ENCODE assay signal across 9 cellular contexts in genomic region chr11:8959546-8960166, GRCh38. TPM values are rescaled to one million over a fixed set of nuclear protein-coding genes. Genes with fewer than 3 reads are reported as not detected.
DNase-seq lines count a peak whose midpoint lies in the region; ATAC-seq and TF ChIP-seq lines count a peak whose summit lies in the region.
"Had no signal": no experiment of that assay in that cellular context is flagged by ENCODE, and none has a peak within 500 bp of the region (broad histone marks: within the 10 kb centered on the region; RNA-seq: fewer than 3 reads in every experiment).

No MANE protein-coding gene starts in this region.

- peaks cover 25 to 45% (median 34%) of the 10 kb centered on the region in 4 donors for H3K4me1 Mint-ChIP-seq in CD4-positive, alpha-beta memory T cell
- peaks cover 35% of the 10 kb centered on the region for H3K4me1 Mint-ChIP-seq in activated naive CD4-positive, alpha-beta T cell treated with anti-CD3 and anti-CD28 coated beads, Interleukin-2, amount 50 U/mL, for 24 hours

- peak overlapping the region in 3 of 7 donors; percentile 8 to 32 (median 8) for H3K27ac Mint-ChIP-seq in CD4-positive, alpha-beta memory T cell
- H3K27ac Mint-ChIP-seq in activated naive CD4-positive, alpha-beta T cell treated with anti-CD3 and anti-CD28 coated beads, Interleukin-2, amount 50 U/mL, for 24 hours: no peak overlapping the region

- no peaks in the 10 kb centered on the region for H3K9me3 ChIP-seq in CD4-positive, alpha-beta memory T cell (ENCODE audit: control insufficient read depth in 1 of 2, low read length in 2 of 2)
- H3K9me3 ChIP-seq in sigmoid colon: no peaks in the 10 kb centered on the region

- DNase-seq in CD4-positive, alpha-beta memory T cell: peak; percentile 19 to 40 (median 30)
- DNase-seq in GM13977 (ENCODE audit: low spot score) (peak; percentile 85), NCI-H446 treated with DMSO at 0.1 percent for 48 hours (lab: John Stamatoyannopoulos, UW) (peak; percentile 40), left ventricle myocardium superior (no peak), sigmoid colon (no peak)

- no peak overlapping the region for H3K4me3 ChIP-seq in CD4-positive, alpha-beta memory T cell (ENCODE audit: low read length in 2 of 2)
- no peak overlapping the region for H3K4me3 ChIP-seq in sigmoid colon

- CTCF ChIA-PET in CD4-positive, alpha-beta memory T cell (lab: Charles Lee; ENCODE audit: partially characterized antibody): interaction anchor here (0.6 to 4.1 kb wide), 19 partner anchors 11 to 729 kb away, joined by 3 to 56 read pairs (median 4); partner anchors contain the start of genes AKIP1, ASCL3, NRIP3 and ZNF143

- H3K27me3 Mint-ChIP-seq in CD4-positive, alpha-beta memory T cell: no peaks in the 10 kb centered on the region
- no peaks in the 10 kb centered on the region for H3K27me3 Mint-ChIP-seq in activated naive CD4-positive, alpha-beta T cell treated with anti-CD3 and anti-CD28 coated beads, Interleukin-2, amount 50 U/mL, for 24 hours

- POLR2A ChIA-PET in CD4-positive, alpha-beta memory T cell (lab: Charles Lee; ENCODE audit: partially characterized antibody): interaction anchor here (1.4 to 2.3 kb wide), 4 partner anchors 45 to 501 kb away, joined by 5 to 12 read pairs (median 8); partner anchors contain the start of genes AKIP1, RPL27A, TRIM66 and ZNF143

- TF ChIP-seq CTCF in GM13977 (IDR thresholded peaks at IDR 0.05; ENCODE audit: extremely low read depth, insufficient read depth, missing control alignments) (peak; percentile 66), sigmoid colon (IDR thresholded peaks at IDR 0.05) (peak; percentile 42 to 61 (median 58))

- H3K4me1 ChIP-seq in CD4-positive, alpha-beta memory T cell (ENCODE audit: insufficient read depth, low read length): peaks cover 25% of the 10 kb centered on the region
- peaks cover 0 to 36% (median 33%) of the 10 kb centered on the region in 4 donors for H3K4me1 ChIP-seq in sigmoid colon

- TF ChIP-seq POLR2A in sigmoid colon (IDR thresholded peaks at IDR 0.05) (no peak), GM18505 (IDR thresholded peaks at IDR 0.05; ENCODE audit: borderline replicate concordance, extremely low read depth, insufficient read depth, insufficient read length) (no peak)

- in situ Hi-C loops in GM13977 (cut with MboI; ENCODE audit: low pct_unique_long_range_greater_than_20kb, low sequenced_read_pairs, unreplicated experiment): no loop called here

- ATAC-seq in HG03066 (IDR thresholded peaks at IDR 0.05; ENCODE audit: low read depth, unreplicated experiment) (peak; percentile 45), left ventricle myocardium superior (peak; percentile 11), GM18505 (IDR thresholded peaks at IDR 0.05; ENCODE audit: unreplicated experiment) (no peak)

- peaks cover 5% of the 10 kb centered on the region for H3K36me3 ChIP-seq in CD4-positive, alpha-beta memory T cell (ENCODE audit: insufficient read depth, low read length)
- peaks cover 0 to 22% (median 10%) of the 10 kb centered on the region in 4 donors for H3K36me3 ChIP-seq in sigmoid colon

- WGBS in sigmoid colon, 2 donors: 4 to 41% methylated on average over 2 of the region's 2 CpGs

- H3K27ac ChIP-seq in CD4-positive, alpha-beta memory T cell (ENCODE audit: low read depth, low read length): no peak overlapping the region
- H3K27ac ChIP-seq in sigmoid colon: peak overlapping the region; percentile 71 to 79 (median 74)

- H3K4me3 Mint-ChIP-seq in CD4-positive, alpha-beta memory T cell: peak overlapping the region in 1 of 8 donors; percentile 61
- peak overlapping the region; percentile 36 for H3K4me3 Mint-ChIP-seq in activated naive CD4-positive, alpha-beta T cell treated with anti-CD3 and anti-CD28 coated beads, Interleukin-2, amount 50 U/mL, for 24 hours

- intact Hi-C loops in CD4-positive, alpha-beta memory T cell (cut with micrococcal nuclease): loop anchor here (1.0 to 5.0 kb wide), 3 partner anchors 45 to 653 kb away; partner anchors contain the start of gene TMEM41B
- intact Hi-C loops in left ventricle myocardium superior (cut with micrococcal nuclease) (no loop called here), sigmoid colon (cut with DNase I) (loop anchor here (2.0 to 5.0 kb wide), 5 partner anchors 41 to 277 kb away; partner anchors contain the start of genes AKIP1, RPL27A and TRIM66)

- peaks cover 6 to 36% of the 10 kb centered on the region in 2 donors for H3K36me3 Mint-ChIP-seq in CD4-positive, alpha-beta memory T cell
- H3K36me3 Mint-ChIP-seq in activated naive CD4-positive, alpha-beta T cell treated with anti-CD3 and anti-CD28 coated beads, Interleukin-2, amount 50 U/mL, for 24 hours: peaks cover 6% of the 10 kb centered on the region

- TF ChIP-seq EP300 in sigmoid colon (IDR thresholded peaks at IDR 0.05): no peak

- H3K27me3 ChIP-seq in CD4-positive, alpha-beta memory T cell (ENCODE audit: insufficient read depth, low read length): no peaks in the 10 kb centered on the region
- H3K27me3 ChIP-seq in sigmoid colon: no peaks in the 10 kb centered on the region

- H3K9me3 Mint-ChIP-seq in CD4-positive, alpha-beta memory T cell: no peaks in the 10 kb centered on the region
- no peaks in the 10 kb centered on the region for H3K9me3 Mint-ChIP-seq in activated naive CD4-positive, alpha-beta T cell treated with anti-CD3 and anti-CD28 coated beads, Interleukin-2, amount 50 U/mL, for 24 hours

RNA-seq across cellular contexts. Expression of gene TMEM9B, which starts 4.6 kb away (rescaled TPM):
- total RNA-seq in CD4-positive, alpha-beta memory T cell: 10 to 100 TPM; 36.8 to 38.9 TPM
- 100 to 1,000 TPM in 1 of 2 donors, 10 to 100 TPM in 1; 97.6 to 164 TPM for polyA plus RNA-seq in CD4-positive, alpha-beta memory T cell
- total RNA-seq in left ventricle myocardium superior: 43.5 TPM
- 10 to 100 TPM; 13.3 to 24.3 (median 20.1) TPM for total RNA-seq in sigmoid colon
- 10 to 100 TPM; 48.3 to 58.9 (median 49.8) TPM for polyA plus RNA-seq in sigmoid colon

RNA-seq across cellular contexts. Expression of gene ASCL3, which starts 16.8 kb away (rescaled TPM):
- not detected for total RNA-seq in CD4-positive, alpha-beta memory T cell
- not detected for polyA plus RNA-seq in CD4-positive, alpha-beta memory T cell
- total RNA-seq in left ventricle myocardium superior: not detected
- total RNA-seq in sigmoid colon: not detected
- polyA plus RNA-seq in sigmoid colon: not detected
- total RNA-seq: activated CD8-positive, alpha-beta memory T cell treated with anti-CD3 and anti-CD28 coated beads for 36 hours had no signal

RNA-seq across cellular contexts. Expression of gene C11orf16, which starts 26.9 kb away (rescaled TPM):
- total RNA-seq in CD4-positive, alpha-beta memory T cell: not detected
- polyA plus RNA-seq in CD4-positive, alpha-beta memory T cell: under 1 TPM in 1 of 2 donors, not detected in 1; 0.10 TPM
- total RNA-seq in left ventricle myocardium superior (not detected), sigmoid colon (not detected)
- not detected for polyA plus RNA-seq in sigmoid colon
- total RNA-seq: activated CD8-positive, alpha-beta memory T cell treated with anti-CD3 and anti-CD28 coated beads for 36 hours had no signal

RNA-seq across cellular contexts. Expression of gene NRIP3, which starts 44.1 kb away (rescaled TPM):
- total RNA-seq in CD4-positive, alpha-beta memory T cell: 1 to 10 TPM; 1.5 to 1.7 TPM
- polyA plus RNA-seq in CD4-positive, alpha-beta memory T cell: under 1 TPM; 0.63 to 0.99 TPM
- total RNA-seq in left ventricle myocardium superior: 1.2 TPM
- total RNA-seq in sigmoid colon: 1 to 10 TPM; 2.3 to 5.3 (median 3.6) TPM
- under 1 TPM in 2 of 3 donors, not detected in 1; under 0.01 to 0.61 TPM for polyA plus RNA-seq in sigmoid colon

RNA-seq across cellular contexts. Expression of gene AKIP1, which starts 48.7 kb away (rescaled TPM):
- 10 to 100 TPM; 13.3 to 14.5 TPM for total RNA-seq in CD4-positive, alpha-beta memory T cell
- polyA plus RNA-seq in CD4-positive, alpha-beta memory T cell: 10 to 100 TPM; 16.5 to 20.2 TPM
- total RNA-seq in left ventricle myocardium superior: 24.8 TPM
- total RNA-seq in sigmoid colon: 10 to 100 TPM; 21.6 to 33.2 (median 26.5) TPM
- polyA plus RNA-seq in sigmoid colon: 10 to 100 TPM; 18.0 to 19.8 (median 19.3) TPM

Comparison
In these comparisons a context has a peak if more than half of its experiments do, and no peak if none do; other contexts are left out.
1. DNase-seq: peak in CD4-positive, alpha-beta memory T cell (5 of 5), GM13977 (single experiment) and NCI-H446 treated with DMSO at 0.1 percent for 48 hours (single experiment); none in left ventricle myocardium superior (single experiment) and sigmoid colon (single experiment).